Comparison of ENCODE assay signal across 23 cellular contexts in genomic region chr22:24236656-24237055, GRCh38. TPM values are rescaled to one million over a fixed set of nuclear protein-coding genes. Genes with fewer than 3 reads are reported as not detected.
A peak's percentile ranks its signal among the peaks of the same experiment; 100 is the strongest.
DNase-seq lines count a peak whose midpoint lies in the region; ATAC-seq and TF ChIP-seq lines count a peak whose summit lies in the region.
"Had no signal": no experiment of that assay in that cellular context is flagged by ENCODE, and none has a peak within 500 bp of the region (broad histone marks: within the 10 kb centered on the region; RNA-seq: fewer than 3 reads in every experiment).

No MANE protein-coding gene starts in this region.

- TF ChIP-seq CTCF in AG09319 (IDR thresholded peaks at IDR 0.05; ENCODE audit: low read depth, low read length) = no peak
- TF ChIP-seq CTCF in SK-N-SH (IDR thresholded peaks at IDR 0.05) = no peak
- TF ChIP-seq CTCF in osteoblast (IDR thresholded peaks at IDR 0.05; ENCODE audit: extremely low read depth, low read depth, low read length) = no peak
- TF ChIP-seq CTCF in WTC11 (IDR thresholded peaks at IDR 0.05) = no peak
- TF ChIP-seq CTCF in PC-9 (conservative IDR thresholded peaks at IDR 0.05) = no peak

- no peaks in the 10 kb centered on the region for H3K9me3 Mint-ChIP-seq in activated CD4-positive, alpha-beta T cell treated with anti-CD3 and anti-CD28 coated beads, Interleukin-2, amount 10 ng/mL, durations not matched to agents 7 days and 5 days
- H3K9me3 Mint-ChIP-seq in WTC11 = no peaks in the 10 kb centered on the region
- H3K9me3 Mint-ChIP-seq: CD4-positive, alpha-beta T cell had no signal

- H3K4me2 ChIP-seq in SK-N-SH (no peak overlapping the region), osteoblast (ENCODE audit: insufficient read depth, low read length) (no peak overlapping the region), PC-9 (no peak overlapping the region)

- no peak for TF ChIP-seq EP300 in SK-N-SH (IDR thresholded peaks at IDR 0.05; ENCODE audit: borderline replicate concordance in 1 of 2, low read depth in 1 of 2, low read length in 1 of 2)

- H3K4me3 ChIP-seq in SK-N-SH (ENCODE audit: low read depth in 2 of 2, low read length in 1 of 2) = no peak overlapping the region
- H3K4me3 ChIP-seq in osteoblast (ENCODE audit: insufficient read depth, low read length) = no peak overlapping the region
- no peak overlapping the region for H3K4me3 ChIP-seq in PC-9
- H3K4me3 ChIP-seq: BLaER1 treated with 17β-estradiol and CSF1 and Interleukin-3, amounts not matched to agents 10 nM and 100 nM had no signal

- peaks cover 17% of the 10 kb centered on the region for H3K4me1 Mint-ChIP-seq in activated CD4-positive, alpha-beta T cell treated with anti-CD3 and anti-CD28 coated beads, Interleukin-2, amount 10 ng/mL, durations not matched to agents 7 days and 5 days
- no peaks in the 10 kb centered on the region for H3K4me1 Mint-ChIP-seq in WTC11

- WGBS in SK-N-SH (ENCODE audit: low lambda C conversion rate) = 60% methylated on average over 4 of the region's 4 CpGs

- H3K4me3 Mint-ChIP-seq in activated CD4-positive, alpha-beta T cell treated with anti-CD3 and anti-CD28 coated beads, Interleukin-2, amount 10 ng/mL, durations not matched to agents 7 days and 5 days = no peak overlapping the region
- H3K4me3 Mint-ChIP-seq in WTC11 = no peak overlapping the region
- H3K4me3 Mint-ChIP-seq: CD4-positive, alpha-beta T cell had no signal

- H3K9me3 ChIP-seq in SK-N-SH (no peaks in the 10 kb centered on the region), osteoblast (ENCODE audit: low read depth, low read length) (no peaks in the 10 kb centered on the region), PC-9 (ENCODE audit: insufficient read depth, low read depth) (no peaks in the 10 kb centered on the region)
- H3K9me3 ChIP-seq: BLaER1 treated with 17β-estradiol and CSF1 and Interleukin-3, amounts not matched to agents 10 nM and 100 nM had no signal

- H3K36me3 Mint-ChIP-seq in activated CD4-positive, alpha-beta T cell treated with anti-CD3 and anti-CD28 coated beads, Interleukin-2, amount 10 ng/mL, durations not matched to agents 7 days and 5 days (ENCODE audit: low read depth) = no peaks in the 10 kb centered on the region
- no peaks in the 10 kb centered on the region for H3K36me3 Mint-ChIP-seq in WTC11

- H3K27me3 Mint-ChIP-seq in activated CD4-positive, alpha-beta T cell treated with anti-CD3 and anti-CD28 coated beads, Interleukin-2, amount 10 ng/mL, durations not matched to agents 7 days and 5 days = no peaks in the 10 kb centered on the region
- H3K27me3 Mint-ChIP-seq in WTC11 (ENCODE audit: low read depth) = no peaks in the 10 kb centered on the region
- H3K27me3 Mint-ChIP-seq: CD4-positive, alpha-beta T cell had no signal

- ATAC-seq in WTC11 = no peak
- ATAC-seq: HepG2 had no signal

- H2AFZ ChIP-seq in SK-N-SH (ENCODE audit: low read depth) (no peak overlapping the region), osteoblast (ENCODE audit: low read length) (peak overlapping the region; percentile 41), PC-9 (no peak overlapping the region)

- H4K20me1 ChIP-seq in SK-N-SH (ENCODE audit: insufficient read depth) = no peaks in the 10 kb centered on the region
- no peaks in the 10 kb centered on the region for H4K20me1 ChIP-seq in osteoblast (ENCODE audit: insufficient read depth, low read length)
- no peaks in the 10 kb centered on the region for H4K20me1 ChIP-seq in PC-9 (ENCODE audit: insufficient read depth)

- peak; percentile 30 for DNase-seq in AG09319 (ENCODE audit: extremely low read depth, low read depth)
- peak; percentile 47 for DNase-seq in SK-N-SH
- peak; percentile 71 for DNase-seq in fibroblast of gingiva (ENCODE audit: low read depth)
- no peak for DNase-seq in osteoblast (ENCODE audit: insufficient read length, low spot score, missing footprints)
- no peak for DNase-seq in activated CD4-positive, alpha-beta T cell treated with anti-CD3 and anti-CD28 coated beads, Interleukin-2, amount 10 ng/mL, durations not matched to agents 7 days and 5 days
- no peak for DNase-seq in WTC11 (ENCODE audit: low spot score)
- DNase-seq in PC-9 = no peak
- DNase-seq: 8988T; ACHN; AML-193; CD4-positive, alpha-beta T cell; NCI-H1105 treated with DMSO at 0.1 percent for 48 hours; NCI-H146; NCI-H1930; NCI-H2107; NCI-H446; NCI-H526 treated with DMSO at 0.1 percent for 48 hours; RPMI8226; SHP77 had no signal

- H3K9ac ChIP-seq in SK-N-SH = no peak overlapping the region

- no peaks in the 10 kb centered on the region for H3K79me2 ChIP-seq in SK-N-SH (ENCODE audit: insufficient read depth)
- H3K79me2 ChIP-seq in osteoblast (ENCODE audit: insufficient read depth, low read length) = no peaks in the 10 kb centered on the region
- H3K79me2 ChIP-seq in PC-9 (ENCODE audit: low read depth) = no peaks in the 10 kb centered on the region

- H3K27ac Mint-ChIP-seq in activated CD4-positive, alpha-beta T cell treated with anti-CD3 and anti-CD28 coated beads, Interleukin-2, amount 10 ng/mL, durations not matched to agents 7 days and 5 days = no peak overlapping the region
- no peak overlapping the region for H3K27ac Mint-ChIP-seq in WTC11
- H3K27ac Mint-ChIP-seq: CD4-positive, alpha-beta T cell had no signal

- CTCF ChIA-PET in SK-N-SH (lab: Yijun Ruan, JAX) (interaction anchor here (0.7 kb wide), 1 partner anchor 47 kb away, joined by 3 read pairs; no protein-coding TSS in a partner anchor), WTC11 (lab: Charles Lee) (interaction anchor here (0.7 to 1.5 kb wide), 2 partner anchors 11 to 47 kb away, joined by 5 read pairs; no protein-coding TSS in a partner anchor), PC-9 (lab: Charles Lee) (no interaction called here)
- CTCF ChIA-PET in activated CD4-positive, alpha-beta T cell treated with anti-CD3 and anti-CD28 coated beads, Interleukin-2, amount 10 ng/mL, durations not matched to agents 7 days and 5 days (lab: Charles Lee) = no interaction called here

- no peak overlapping the region for H3K27ac ChIP-seq in SK-N-SH (ENCODE audit: low read depth in 2 of 2, low read length in 1 of 2)
- H3K27ac ChIP-seq in osteoblast (ENCODE audit: low read depth, low read length) = no peak overlapping the region
- no peak overlapping the region for H3K27ac ChIP-seq in PC-9
- H3K27ac ChIP-seq: BLaER1 treated with 17β-estradiol and CSF1 and Interleukin-3, amounts not matched to agents 10 nM and 100 nM had no signal

- no peak for TF ChIP-seq RAD21 in SK-N-SH (IDR thresholded peaks at IDR 0.05; ENCODE audit: low read length)

- H3K27me3 ChIP-seq in SK-N-SH (ENCODE audit: insufficient read depth) (no peaks in the 10 kb centered on the region), osteoblast (ENCODE audit: insufficient read depth, low read length) (no peaks in the 10 kb centered on the region), PC-9 (ENCODE audit: insufficient read depth, low read depth) (no peaks in the 10 kb centered on the region)
- H3K27me3 ChIP-seq: BLaER1 treated with 17β-estradiol and CSF1 and Interleukin-3, amounts not matched to agents 10 nM and 100 nM had no signal

- POLR2A ChIA-PET in SK-N-SH (lab: Yijun Ruan, JAX) (no interaction called here), WTC11 (lab: Charles Lee) (no interaction called here), PC-9 (lab: Charles Lee; ENCODE audit: unreplicated experiment) (no interaction called here)
- POLR2A ChIA-PET in activated CD4-positive, alpha-beta T cell treated with anti-CD3 and anti-CD28 coated beads, Interleukin-2, amount 10 ng/mL, durations not matched to agents 7 days and 5 days (lab: Charles Lee) = no interaction called here

- intact Hi-C loops in PC-9 (cut with micrococcal nuclease; ENCODE audit: unreplicated experiment) = no loop called here

- BruUV-seq in PC-9 (replicated peaks; lab: Mats Ljungman, UMichigan) = no TSS peak

- H3K9me2 ChIP-seq in SK-N-SH (no peaks in the 10 kb centered on the region), PC-9 (ENCODE audit: insufficient read depth) (no peaks in the 10 kb centered on the region)

- H3K4me1 ChIP-seq in SK-N-SH (ENCODE audit: control insufficient read depth in 1 of 2, insufficient read depth in 2 of 2, low read depth in 1 of 2, low read length in 1 of 2) = peaks cover 0 to 4% of the 10 kb centered on the region in 2 experiments; a peak in 2 of 4 replicates
- H3K4me1 ChIP-seq in osteoblast (ENCODE audit: insufficient read depth, low read length) = no peaks in the 10 kb centered on the region
- H3K4me1 ChIP-seq in PC-9 (replicated peaks; ENCODE audit: insufficient read depth) = no peaks in the 10 kb centered on the region; the same call in 1 of the 2 replicates

- H3F3A ChIP-seq in SK-N-SH (replicated peaks; ENCODE audit: insufficient read depth) (peaks cover 3% of the 10 kb centered on the region), PC-9 (ENCODE audit: insufficient read depth, low read depth) (no peaks in the 10 kb centered on the region)

- H3K36me3 ChIP-seq in SK-N-SH (replicated peaks in 1 of 2; ENCODE audit: control insufficient read depth in 1 of 2, insufficient read depth in 2 of 2, low read length in 1 of 2) (no peaks in the 10 kb centered on the region), osteoblast (ENCODE audit: insufficient read depth, low read length) (no peaks in the 10 kb centered on the region), PC-9 (ENCODE audit: low read depth) (no peaks in the 10 kb centered on the region)

TF ChIP-seq in SK-N-SH, 30 proteins besides CTCF, POLR2A, EP300 and RAD21 (continues in another document):
- TF ChIP-seq FOXM1 (IDR thresholded peaks at IDR 0.05; ENCODE audit: low read depth) = no peak

TF ChIP-seq in WTC11, 78 proteins besides CTCF, POLR2A, EP300 and RAD21 (continues in another document):
- TF ChIP-seq TEAD4 (CRISPR knock-in tag; IDR thresholded peaks at IDR 0.05) = no peak

RNA-seq across cellular contexts. Expression of gene GGT5, which starts 8.2 kb away (rescaled TPM):
- polyA plus RNA-seq in SK-N-SH (2012; rRNA removed) = 3.3 and 4.6 TPM in 2 replicates
- polyA plus RNA-seq in SK-N-SH (2012; cell fraction: cytosol; rRNA removed) = 1.2 and 2.7 TPM in 2 replicates
- polyA plus RNA-seq in SK-N-SH (2012; cell fraction: nucleus; rRNA removed) = 6.3 and 7.6 TPM in 2 replicates
- total RNA-seq in osteoblast (7.2 and 16.2 TPM in 2 replicates), WTC11 (2021) (0.09 to 0.32 TPM (median 0.20 TPM) in 3 replicates), PC-9 (2021) (not detected in 2 replicates)
- total RNA-seq in activated CD4-positive, alpha-beta T cell treated with anti-CD3 and anti-CD28 coated beads, Interleukin-2, amount 10 ng/mL, durations not matched to agents 7 days and 5 days = under 1 TPM; 0.10 to 0.35 TPM
- total RNA-seq: CD4-positive, alpha-beta T cell; G401; M059J had no signal

RNA-seq across cellular contexts. Expression of gene SPECC1L, which starts 34.0 kb away (rescaled TPM):
- 22.9 and 25.9 TPM in 2 replicates for polyA plus RNA-seq in SK-N-SH (2012; rRNA removed)
- polyA plus RNA-seq in SK-N-SH (2012; cell fraction: cytosol; rRNA removed) = 17.8 and 21.8 TPM in 2 replicates
- 36.5 and 44.0 TPM in 2 replicates for polyA plus RNA-seq in SK-N-SH (2012; cell fraction: nucleus; rRNA removed)
- total RNA-seq in osteoblast (45.7 and 46.7 TPM in 2 replicates), WTC11 (2021) (44.6 to 51.0 TPM (median 45.2 TPM) in 3 replicates), PC-9 (2021) (37.6 and 38.9 TPM in 2 replicates)
- total RNA-seq in activated CD4-positive, alpha-beta T cell treated with anti-CD3 and anti-CD28 coated beads, Interleukin-2, amount 10 ng/mL, durations not matched to agents 7 days and 5 days = 10 to 100 TPM; 53.1 to 59.5 TPM

RNA-seq across cellular contexts. Expression of gene SUSD2, which starts 55.4 kb away (rescaled TPM):
- polyA plus RNA-seq in SK-N-SH (2012; rRNA removed) = 0.76 and 0.82 TPM in 2 replicates
- 0.18 and 0.26 TPM in 2 replicates for polyA plus RNA-seq in SK-N-SH (2012; cell fraction: cytosol; rRNA removed)
- 1.7 and 2.2 TPM in 2 replicates for polyA plus RNA-seq in SK-N-SH (2012; cell fraction: nucleus; rRNA removed)
- total RNA-seq in osteoblast (0.72 and 2.4 TPM in 2 replicates), WTC11 (2021) (0.85 to 1.1 TPM (median 0.94 TPM) in 3 replicates), PC-9 (2021) (5.5 and 5.7 TPM in 2 replicates)
- 1 to 10 TPM; 1.0 to 1.1 TPM for total RNA-seq in activated CD4-positive, alpha-beta T cell treated with anti-CD3 and anti-CD28 coated beads, Interleukin-2, amount 10 ng/mL, durations not matched to agents 7 days and 5 days
- total RNA-seq: G401 had no signal

Comparison
In these comparisons a context has a peak if more than half of its experiments do, and no peak if none do; other contexts are left out.
1. DNase-seq: peak in AG09319 (single experiment), SK-N-SH (single experiment) and fibroblast of gingiva (single experiment); none in osteoblast (single experiment), activated CD4-positive, alpha-beta T cell treated with anti-CD3 and anti-CD28 coated beads, Interleukin-2, amount 10 ng/mL, durations not matched to agents 7 days and 5 days (single experiment), WTC11 (single experiment) and PC-9 (0 of 2).
2. CTCF ChIA-PET loops: an anchor here in SK-N-SH (0.7 kb wide) and WTC11 (0.7 to 1.5 kb wide); none called in activated CD4-positive, alpha-beta T cell treated with anti-CD3 and anti-CD28 coated beads, Interleukin-2, amount 10 ng/mL, durations not matched to agents 7 days and 5 days and PC-9.